In genomic region chr9:32873131-32873530, GRCh38 we compare ENCODE assay signal across 23 cellular contexts.
A peak's percentile ranks its signal among the peaks of the same experiment; 100 is the strongest.
DNase-seq lines count a peak whose midpoint lies in the region; ATAC-seq, FAIRE-seq and TF ChIP-seq lines count a peak whose summit lies in the region.
"Had no signal": no experiment of that assay in that cellular context is flagged by ENCODE, and none has a peak within 500 bp of the region (broad histone marks: within the 10 kb centered on the region; RNA-seq: fewer than 3 reads in every experiment).

No MANE protein-coding gene starts in this region.

- 0 out of 2 replicates have a peak, but pooled peaks have one; percentile 6 for TF ChIP-seq POLR2A in A549 (IDR thresholded peaks at IDR 0.05; ENCODE audit: low read length)

- H3K36me3 ChIP-seq in BLaER1 (no peaks in the 10 kb centered on the region), smooth muscle cell (ENCODE audit: low read depth) (no peaks in the 10 kb centered on the region)
- H3K36me3 ChIP-seq: BE2C; BLaER1 treated with 17β-estradiol and CSF1 and Interleukin-3, amounts not matched to agents 10 nM and 100 nM had no signal

- no peak for DNase-seq in A549 (ENCODE audit: low read depth in 1 of 2, low spot score in 1 of 2)
- no peak for DNase-seq in neural crest cell (ENCODE audit: low read depth, low spot score)
- DNase-seq in smooth muscle cell (lab: John Stamatoyannopoulos, UW; ENCODE audit: unreplicated experiment): no peak
- DNase-seq in activated naive CD4-positive, alpha-beta T cell treated with Interleukin-2 at 50 U/mL for 16 hours: no peak
- DNase-seq in T-helper 2 cell: no peak
- no peak for DNase-seq in frontal cortex (ENCODE audit: low spot score in 2 of 2)
- DNase-seq: 8988T; BE2C; Caco-2; Calu3; CD4-positive, alpha-beta T cell; CD8-positive, alpha-beta T cell; DMS79 treated with DMSO at 0.1 percent for 48 hours; GF-D8 had no signal

- no peaks in the 10 kb centered on the region for H3K36me3 Mint-ChIP-seq in neural crest cell (ENCODE audit: low read depth)
- H3K36me3 Mint-ChIP-seq: CD8-positive, alpha-beta T cell had no signal

- H3K9me3 ChIP-seq in A549 (no peaks in the 10 kb centered on the region), BLaER1 (no peaks in the 10 kb centered on the region), smooth muscle cell (replicated peaks; ENCODE audit: low read depth) (no peaks in the 10 kb centered on the region)
- H3K9me3 ChIP-seq: BE2C; BLaER1 treated with 17β-estradiol and CSF1 and Interleukin-3, amounts not matched to agents 10 nM and 100 nM; Caco-2 had no signal

- TF ChIP-seq RAD21 in A549 (conservative IDR thresholded peaks at IDR 0.05 in 1 of 2, IDR thresholded peaks at IDR 0.05 in 1 of 2): no peak

- H3K4me3 Mint-ChIP-seq in neural crest cell: no peak overlapping the region
- H3K4me3 Mint-ChIP-seq: CD4-positive, alpha-beta T cell; CD8-positive, alpha-beta T cell had no signal

- POLR2A ChIA-PET in A549 (lab: Yijun Ruan, JAX): no interaction called here

- no peak for TF ChIP-seq EP300 in A549 (IDR thresholded peaks at IDR 0.05)

- no peak for ATAC-seq in A549
- no peak for ATAC-seq in HG02852 (IDR thresholded peaks at IDR 0.05; ENCODE audit: unreplicated experiment)
- ATAC-seq: CD8-positive, alpha-beta T cell had no signal

- H2AFZ ChIP-seq in smooth muscle cell (ENCODE audit: low read depth): no peak overlapping the region

- H3K9ac ChIP-seq in BLaER1 (no peak overlapping the region), smooth muscle cell (ENCODE audit: low read depth) (no peak overlapping the region)
- H3K9ac ChIP-seq: BLaER1 treated with 17β-estradiol and CSF1 and Interleukin-3, amounts not matched to agents 10 nM and 100 nM had no signal

- H3K79me2 ChIP-seq in smooth muscle cell (ENCODE audit: low read depth): no peaks in the 10 kb centered on the region

- WGBS in A549 (ENCODE audit: missing lambda C conversion rate): 13% methylated on average over 7 of the region's 8 CpGs
- WGBS in smooth muscle cell (ENCODE audit: low lambda C conversion rate): 83% methylated on average over 8 of the region's 8 CpGs

- H4K20me1 ChIP-seq in BLaER1 (no peaks in the 10 kb centered on the region), smooth muscle cell (ENCODE audit: low read depth) (no peaks in the 10 kb centered on the region)
- H4K20me1 ChIP-seq: BLaER1 treated with 17β-estradiol and CSF1 and Interleukin-3, amounts not matched to agents 10 nM and 100 nM had no signal

- H3K4me1 ChIP-seq in A549: no peaks in the 10 kb centered on the region
- H3K4me1 ChIP-seq in BLaER1: peaks cover 21% of the 10 kb centered on the region
- H3K4me1 ChIP-seq in smooth muscle cell (ENCODE audit: low read depth): peaks cover 6% of the 10 kb centered on the region
- H3K4me1 ChIP-seq: BE2C, Caco-2 had no signal

- H3K4me2 ChIP-seq in A549 (no peak overlapping the region), BLaER1 (peak overlapping the region; percentile 30), smooth muscle cell (peak overlapping the region; percentile 49)

- H3K27ac ChIP-seq in A549 (no peak overlapping the region), BLaER1 (no peak overlapping the region), smooth muscle cell (ENCODE audit: low read depth) (peak overlapping the region; percentile 70)
- H3K27ac ChIP-seq: BLaER1 treated with 17β-estradiol and CSF1 and Interleukin-3, amounts not matched to agents 10 nM and 100 nM; C4-2B had no signal

- no peak overlapping the region for H3K4me3 ChIP-seq in A549
- H3K4me3 ChIP-seq in BLaER1: no peak overlapping the region
- no peak overlapping the region for H3K4me3 ChIP-seq in smooth muscle cell
- H3K4me3 ChIP-seq: BLaER1 treated with 17β-estradiol and CSF1 and Interleukin-3, amounts not matched to agents 10 nM and 100 nM had no signal

- FAIRE-seq in A549 (lab: Jason Lieb, UNC): no peak
- no peak for FAIRE-seq in frontal cortex (lab: Jason Lieb, UNC)
- FAIRE-seq: A204.1, D721Med, G401.6, GM12891, GM19239 had no signal

- H3K27me3 Mint-ChIP-seq in neural crest cell (ENCODE audit: low read depth): no peaks in the 10 kb centered on the region

- peaks cover 7% of the 10 kb centered on the region for H3F3A ChIP-seq in smooth muscle cell (ENCODE audit: low read depth)

- H3K27me3 ChIP-seq in BLaER1: no peaks in the 10 kb centered on the region
- no peaks in the 10 kb centered on the region for H3K27me3 ChIP-seq in smooth muscle cell (ENCODE audit: low read depth)
- H3K27me3 ChIP-seq: BE2C had no signal

- H3K4me1 Mint-ChIP-seq in neural crest cell: peaks cover 33% of the 10 kb centered on the region

- peaks cover 3% of the 10 kb centered on the region for H3K9me3 Mint-ChIP-seq in neural crest cell
- H3K9me3 Mint-ChIP-seq: CD4-positive, alpha-beta T cell; CD8-positive, alpha-beta T cell had no signal

- CTCF ChIA-PET in A549 (lab: Yijun Ruan, JAX): interaction anchor here (1.8 to 2.0 kb wide), 2 partner anchors 10 to 13 kb away, joined by 4 to 5 read pairs; no protein-coding TSS in a partner anchor

- no peak for TF ChIP-seq CTCF in A549 (IDR thresholded peaks at IDR 0.05)
- no peak for TF ChIP-seq CTCF in neural crest cell (conservative IDR thresholded peaks at IDR 0.05)
- TF ChIP-seq CTCF in smooth muscle cell (IDR thresholded peaks at IDR 0.05; ENCODE audit: borderline replicate concordance, insufficient read depth, poor library complexity, severe bottlenecking): no peak

- H3K27ac Mint-ChIP-seq in neural crest cell (ENCODE audit: unreplicated experiment): peak overlapping the region; percentile 36
- H3K27ac Mint-ChIP-seq: CD4-positive, alpha-beta T cell; CD8-positive, alpha-beta T cell had no signal

TF ChIP-seq in A549, 52 proteins besides CTCF, POLR2A, EP300 and RAD21:
- TF ChIP-seq GATA3 (IDR thresholded peaks at IDR 0.05; ENCODE audit: borderline replicate concordance): no peak
- no peak for TF ChIP-seq NFE2L2 (conservative IDR thresholded peaks at IDR 0.05; ENCODE audit: low read length)
- no peak for TF ChIP-seq HMGXB4 (CRISPR knock-in tag; IDR thresholded peaks at IDR 0.05; ENCODE audit: borderline replicate concordance)
- TF ChIP-seq ZSCAN20 (CRISPR knock-in tag; IDR thresholded peaks at IDR 0.05): no peak
- TF ChIP-seq TP53 (CRISPR knock-in tag; IDR thresholded peaks at IDR 0.05): no peak
- no peak for TF ChIP-seq KDM1A (IDR thresholded peaks at IDR 0.05; ENCODE audit: low read depth)
- TF ChIP-seq POLR2AphosphoS2 (conservative IDR thresholded peaks at IDR 0.05; ENCODE audit: low read length): no peak
- TF ChIP-seq NR3C1 (IDR thresholded peaks at IDR 0.05): no peak
- no peak for TF ChIP-seq FOSL2 (IDR thresholded peaks at IDR 0.05)
- no peak for TF ChIP-seq FOSL2 (CRISPR knock-in tag; IDR thresholded peaks at IDR 0.05)
- TF ChIP-seq RCOR1 (IDR thresholded peaks at IDR 0.05; ENCODE audit: low read depth, low read length): no peak
TF ChIP-seq in A549: peak in this region for 0.
